In the genomic region with DNA sequence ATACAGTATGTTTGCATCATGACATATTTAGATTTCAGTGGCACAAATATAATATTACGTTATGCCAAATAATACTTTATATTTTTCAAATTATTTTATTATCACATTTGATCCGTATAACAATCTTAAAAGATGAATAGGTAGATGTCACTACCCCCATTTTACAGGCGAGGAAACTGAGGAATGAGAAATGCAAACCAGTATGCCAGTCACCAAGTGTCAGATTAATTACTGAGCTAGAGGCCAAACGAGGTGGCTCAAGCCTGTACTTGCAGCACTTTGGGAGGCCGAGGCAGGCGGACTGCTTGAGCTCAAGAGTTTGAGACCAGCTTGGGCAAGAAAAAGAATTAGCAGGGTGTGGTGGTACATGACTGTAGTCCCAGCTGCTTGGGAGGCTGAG, we compare ENCODE assay signal across 15 cellular contexts. TPM values are rescaled to one million over a fixed set of nuclear protein-coding genes. Genes with fewer than 3 reads are reported as not detected.
DNase-seq lines count a peak whose midpoint lies in the region; ATAC-seq and TF ChIP-seq lines count a peak whose summit lies in the region.
"Had no signal": no experiment of that assay in that cellular context is flagged by ENCODE, and none has a peak within 500 bp of the region (broad histone marks: within the 10 kb centered on the region; RNA-seq: fewer than 3 reads in every experiment).

No MANE protein-coding gene starts in this region.

- peaks cover 0 to 3% (median 0%) of the 10 kb centered on the region in 11 experiments; a peak in 1 of 22 replicates for H4K20me1 ChIP-seq in BLaER1 treated with 17β-estradiol and CSF1 and Interleukin-3, amounts not matched to agents 10 nM and 100 nM

- DNase-seq in NOMO-1 treated with dmso at 0.1 percent for 144 hours (lab: John Stamatoyannopoulos, UW; ENCODE audit: unreplicated experiment): no peak
- DNase-seq: C1 segment of cervical spinal cord, DMS 273 treated with DMSO at 0.1 percent for 48 hours, MV-4-11, NCI-H1417 treated with DMSO at 0.1 percent for 48 hours, NCI-H2029, NCI-H510A treated with DMSO at 0.1 percent for 48 hours, Peyer's patch, SHP77 had no signal

- no peak overlapping the region for H3K4me3 Mint-ChIP-seq in activated T-helper 17 cell treated with anti-CD3 and anti-CD28 coated beads, Interleukin-2, amount 50 U/mL, for 72 hours

- no peaks in the 10 kb centered on the region for H3K9me3 Mint-ChIP-seq in activated T-helper 17 cell treated with anti-CD3 and anti-CD28 coated beads, Interleukin-2, amount 50 U/mL, for 72 hours

- no peaks in the 10 kb centered on the region for H3K27me3 Mint-ChIP-seq in activated T-helper 17 cell treated with anti-CD3 and anti-CD28 coated beads, Interleukin-2, amount 50 U/mL, for 72 hours

- H3K27me3 ChIP-seq in BLaER1 treated with 17β-estradiol and CSF1 and Interleukin-3, amounts not matched to agents 10 nM and 100 nM: no peaks in the 10 kb centered on the region
- H3K27me3 ChIP-seq in HUES6 (ENCODE audit: control insufficient read depth, insufficient read depth, low read length) (no peaks in the 10 kb centered on the region), iPS-20b (ENCODE audit: insufficient read depth, low read length) (no peaks in the 10 kb centered on the region), parathyroid adenoma (ENCODE audit: control insufficient read depth, insufficient read depth, low read length) (no peaks in the 10 kb centered on the region)
- H3K27me3 ChIP-seq: Peyer's patch had no signal

- H3K4me1 ChIP-seq in BLaER1 treated with 17β-estradiol and CSF1 and Interleukin-3, amounts not matched to agents 10 nM and 100 nM: peaks cover 22 to 37% (median 26%) of the 10 kb centered on the region in 10 experiments
- H3K4me1 ChIP-seq in HUES6 (ENCODE audit: control insufficient read depth, insufficient read depth, low read length) (peaks cover 14% of the 10 kb centered on the region), iPS-20b (ENCODE audit: insufficient read depth, low read length) (peaks cover 8% of the 10 kb centered on the region; the same call in 1 of the 2 replicates), parathyroid adenoma (no peaks in the 10 kb centered on the region)

- H2AFZ ChIP-seq in parathyroid adenoma: peak overlapping the region; percentile 66

- no peaks in the 10 kb centered on the region for H3K36me3 ChIP-seq in BLaER1 treated with 17β-estradiol and CSF1 and Interleukin-3, amounts not matched to agents 10 nM and 100 nM
- H3K36me3 ChIP-seq in HUES6 (ENCODE audit: control insufficient read depth, insufficient read depth, low read length) (no peaks in the 10 kb centered on the region), iPS-20b (ENCODE audit: insufficient read depth, low read depth, low read length) (no peaks in the 10 kb centered on the region), parathyroid adenoma (ENCODE audit: control insufficient read depth, insufficient read depth, low read length) (no peaks in the 10 kb centered on the region)
- H3K36me3 ChIP-seq: Peyer's patch had no signal

- no peak overlapping the region for H3K27ac Mint-ChIP-seq in activated T-helper 17 cell treated with anti-CD3 and anti-CD28 coated beads, Interleukin-2, amount 50 U/mL, for 72 hours

- H3K9ac ChIP-seq in BLaER1 treated with 17β-estradiol and CSF1 and Interleukin-3, amounts not matched to agents 10 nM and 100 nM: peak overlapping the region in 7 of 11 experiments; percentile 36 to 80 (median 69); a peak in 12 of 22 replicates
- H3K9ac ChIP-seq in HUES6 (ENCODE audit: low read length): peak overlapping the region; percentile 18
- peak overlapping the region; percentile 43; the same call in 1 of the 2 replicates for H3K9ac ChIP-seq in iPS-20b (ENCODE audit: low read depth, low read length)
- no peak overlapping the region for H3K9ac ChIP-seq in parathyroid adenoma

- no peaks in the 10 kb centered on the region for H3K9me3 ChIP-seq in BLaER1 treated with 17β-estradiol and CSF1 and Interleukin-3, amounts not matched to agents 10 nM and 100 nM (replicated peaks in 1 of 11)
- H3K9me3 ChIP-seq in HUES6 (ENCODE audit: control insufficient read depth, insufficient read depth, low read depth, low read length) (no peaks in the 10 kb centered on the region), iPS-20b (ENCODE audit: insufficient read depth, low read depth, low read length) (no peaks in the 10 kb centered on the region), parathyroid adenoma (ENCODE audit: control insufficient read depth, low read length) (no peaks in the 10 kb centered on the region)
- H3K9me3 ChIP-seq: Peyer's patch had no signal

- H3K27ac ChIP-seq in BLaER1 treated with 17β-estradiol and CSF1 and Interleukin-3, amounts not matched to agents 10 nM and 100 nM: peak overlapping the region in 9 of 11 experiments; percentile 66 to 89 (median 76); a peak in 16 of 22 replicates
- H3K27ac ChIP-seq in HUES6 (ENCODE audit: low read depth, low read length) (no peak overlapping the region; the same call in 1 of the 2 replicates), iPS-20b (ENCODE audit: low read length) (no peak overlapping the region), parathyroid adenoma (no peak overlapping the region)
- H3K27ac ChIP-seq: Peyer's patch had no signal

- peak overlapping the region; percentile 57 to 85 (median 78) for H3K4me2 ChIP-seq in BLaER1 treated with 17β-estradiol and CSF1 and Interleukin-3, amounts not matched to agents 10 nM and 100 nM
- no peak overlapping the region for H3K4me2 ChIP-seq in parathyroid adenoma (ENCODE audit: low read length)

- TF ChIP-seq CTCF in parathyroid adenoma (IDR thresholded peaks at IDR 0.05): no peak

- no peaks in the 10 kb centered on the region for H3K79me2 ChIP-seq in parathyroid adenoma

- H3K4me3 ChIP-seq in BLaER1 treated with 17β-estradiol and CSF1 and Interleukin-3, amounts not matched to agents 10 nM and 100 nM: no peak overlapping the region
- H3K4me3 ChIP-seq in HUES6 (ENCODE audit: low read depth, low read length): no peak overlapping the region
- H3K4me3 ChIP-seq in iPS-20b (ENCODE audit: low read length): no peak overlapping the region
- no peak overlapping the region for H3K4me3 ChIP-seq in parathyroid adenoma (ENCODE audit: low read depth, low read length)
- H3K4me3 ChIP-seq: Peyer's patch had no signal

- ATAC-seq in activated T-helper 17 cell treated with anti-CD3 and anti-CD28 coated beads, Interleukin-2, amount 50 U/mL, for 72 hours (replicated peaks): no peak
- no peak for ATAC-seq in GM19351 (IDR thresholded peaks at IDR 0.05; ENCODE audit: unreplicated experiment)

- H3K4me1 Mint-ChIP-seq in activated T-helper 17 cell treated with anti-CD3 and anti-CD28 coated beads, Interleukin-2, amount 50 U/mL, for 72 hours: peaks cover 21% of the 10 kb centered on the region

- H3K36me3 Mint-ChIP-seq in activated T-helper 17 cell treated with anti-CD3 and anti-CD28 coated beads, Interleukin-2, amount 50 U/mL, for 72 hours (ENCODE audit: low read depth): no peaks in the 10 kb centered on the region

RNA-seq across cellular contexts. Expression of gene YES1, which starts 17.4 kb away (rescaled TPM):
- 10 to 100 TPM; 12.1 to 22.0 TPM for total RNA-seq in activated T-helper 17 cell treated with anti-CD3 and anti-CD28 coated beads, Interleukin-2, amount 50 U/mL, for 72 hours

Comparison
In these comparisons a context has a peak if more than half of its experiments do, and no peak if none do; other contexts are left out.
1. H3K27ac ChIP-seq: peak in BLaER1 treated with 17β-estradiol and CSF1 and Interleukin-3, amounts not matched to agents 10 nM and 100 nM (9 of 11); none in HUES6 (single experiment), iPS-20b (single experiment) and parathyroid adenoma (single experiment).